18 cellular contexts compared by ENCODE assay signal in the genomic region with DNA sequence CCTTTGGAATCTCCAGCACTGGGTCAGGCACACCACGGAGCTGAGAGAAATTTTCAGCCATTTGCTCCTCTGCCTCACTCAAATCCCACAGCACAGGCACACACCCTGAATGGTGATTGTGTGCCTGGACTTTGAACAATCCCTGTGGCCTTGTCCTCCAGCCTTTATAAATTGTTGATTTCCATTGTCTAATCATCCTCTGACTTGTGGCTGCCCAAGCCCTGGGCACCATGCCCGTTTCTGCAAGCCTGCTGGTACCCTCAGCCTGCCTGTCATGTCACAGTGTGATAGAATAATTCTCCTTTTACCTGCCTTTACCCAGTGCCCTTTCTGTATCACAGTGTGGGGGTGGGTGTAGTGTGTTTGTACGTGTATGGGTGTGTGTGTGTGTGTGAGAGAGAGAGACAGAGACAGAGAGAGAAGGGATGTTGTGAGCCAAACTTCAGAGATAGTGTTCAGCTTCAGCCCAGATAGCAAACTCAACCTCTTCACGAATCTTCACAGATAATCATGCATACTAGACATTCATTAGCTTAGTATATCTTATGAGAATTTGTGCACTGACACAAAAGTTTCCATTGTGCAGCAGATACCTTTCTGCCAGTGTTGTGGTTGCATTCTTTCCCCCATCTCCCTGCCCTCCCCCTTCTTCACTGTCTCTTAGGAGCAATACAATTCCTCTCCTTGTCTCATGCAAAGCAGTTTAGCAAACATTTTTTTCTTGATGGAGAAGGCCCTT. TPM values are rescaled to one million over a fixed set of nuclear protein-coding genes. Genes with fewer than 3 reads are reported as not detected.
DNase-seq lines count a peak whose midpoint lies in the region; ATAC-seq and TF ChIP-seq lines count a peak whose summit lies in the region.
"Had no signal": no experiment of that assay in that cellular context is flagged by ENCODE, and none has a peak within 500 bp of the region (broad histone marks: within the 10 kb centered on the region; RNA-seq: fewer than 3 reads in every experiment).

No MANE protein-coding gene starts in this region.

- in situ Hi-C loops in GM13976 (cut with MboI; ENCODE audit: low sequenced_read_pairs, unreplicated experiment) = no loop called here

- H3K4me3 ChIP-seq in colonic mucosa = no peak overlapping the region
- H3K4me3 ChIP-seq: HAP-1, ovary had no signal

- no peaks in the 10 kb centered on the region for H3K9me3 ChIP-seq in colonic mucosa
- H3K9me3 ChIP-seq: HAP-1, ovary had no signal

- H3K36me3 ChIP-seq in colonic mucosa = no peaks in the 10 kb centered on the region
- H3K36me3 ChIP-seq: HAP-1, ovary, WERI-Rb-1 had no signal

- H3K27ac ChIP-seq in colonic mucosa = no peak overlapping the region
- H3K27ac ChIP-seq: ovary, WERI-Rb-1 had no signal

- H3K4me1 ChIP-seq in colonic mucosa = no peaks in the 10 kb centered on the region
- H3K4me1 ChIP-seq: HAP-1 had no signal

- no peak for TF ChIP-seq CTCF in colonic mucosa (IDR thresholded peaks at IDR 0.05)
- no peak for TF ChIP-seq CTCF in GM13976 (IDR thresholded peaks at IDR 0.05; ENCODE audit: borderline replicate concordance, control extremely low read depth, extremely low read depth, insufficient read depth, missing control alignments)

- H3K27me3 ChIP-seq in colonic mucosa = no peaks in the 10 kb centered on the region
- H3K27me3 ChIP-seq: ovary had no signal

- ATAC-seq in GM21825 (IDR thresholded peaks at IDR 0.05; ENCODE audit: unreplicated experiment) (no peak), GM18909 (IDR thresholded peaks at IDR 0.05; ENCODE audit: poor library complexity, unreplicated experiment) (no peak), GM21717 (IDR thresholded peaks at IDR 0.05; ENCODE audit: unreplicated experiment) (no peak)

- DNase-seq in AG20443 (ENCODE audit: low spot score) (peak; percentile 31), NCI-H1105 treated with DMSO at 0.1 percent for 48 hours (lab: John Stamatoyannopoulos, UW) (peak; percentile 64), colonic mucosa (peak; percentile 60), myocyte (ENCODE audit: low read depth) (peak; percentile 70), GM13976 (ENCODE audit: low spot score) (no peak)
- DNase-seq: AML-193; aorta; mesenchymal stem cell; NCI-H1417 treated with DMSO at 0.1 percent for 48 hours; NCI-H748 treated with DMSO at 0.1 percent for 48 hours; ovary; stimulated activated CD4-positive, alpha-beta T cell treated with anti-CD3 and anti-CD28 coated beads, Interleukin-2, amount 100 ng/mL, for 24 hours; stimulated activated naive CD4-positive, alpha-beta T cell; WERI-Rb-1 had no signal

- intact Hi-C loops in colonic mucosa (cut with DNase I) = no loop called here

- no peak overlapping the region for H3K9ac ChIP-seq in colonic mucosa (ENCODE audit: low read depth in 2 of 2, low read length in 2 of 2)

RNA-seq across cellular contexts. Expression of a gene that starts 27.8 kb away (rescaled TPM):
- total RNA-seq in colonic mucosa (100 to 1,000 TPM; 151 to 180 TPM), myocyte (51.7 and 55.5 TPM in 2 replicates)
- 23.0 TPM for polyA plus RNA-seq in myocyte (2012)
